Comparison of ENCODE assay signal across 9 cellular contexts in the genomic region with DNA sequence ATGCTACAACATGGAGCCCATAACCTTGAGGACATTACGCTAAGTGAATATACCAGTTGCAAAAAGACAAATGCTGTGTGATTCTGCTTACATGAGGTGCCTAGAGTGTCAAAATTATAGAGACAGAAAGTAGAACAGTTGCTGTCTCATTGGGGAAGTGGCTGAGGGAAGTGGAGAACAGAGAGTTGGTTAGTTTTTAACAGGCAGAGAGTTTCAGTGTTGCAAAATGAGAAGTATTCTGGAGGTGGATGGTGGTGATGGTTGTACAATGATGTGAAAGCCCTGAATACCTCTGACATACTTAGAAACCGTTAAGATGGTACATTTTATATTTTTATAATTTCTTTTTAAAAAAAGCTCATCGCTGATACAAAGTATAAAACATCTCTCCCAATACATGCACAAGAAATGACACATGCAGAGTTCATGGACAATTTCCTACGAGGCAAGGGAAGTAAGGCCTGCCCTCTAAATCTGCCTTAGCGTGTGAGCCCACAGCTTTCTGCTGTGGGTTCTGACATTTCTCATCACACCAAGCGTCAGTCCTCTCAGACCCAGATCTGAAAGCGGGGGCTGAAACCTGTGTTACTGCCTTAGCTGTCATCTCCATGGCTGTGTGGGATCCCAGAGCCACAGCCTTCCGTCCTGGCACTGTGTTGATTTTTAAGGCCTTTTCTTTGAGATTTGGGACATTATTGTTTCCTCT.
DNase-seq lines count a peak whose midpoint lies in the region; ATAC-seq and TF ChIP-seq lines count a peak whose summit lies in the region.
"Had no signal": no experiment of that assay in that cellular context is flagged by ENCODE, and none has a peak within 500 bp of the region (broad histone marks: within the 10 kb centered on the region; RNA-seq: fewer than 3 reads in every experiment).

No MANE protein-coding gene starts in this region.

- H3K36me3 Mint-ChIP-seq in activated CD8-positive, alpha-beta memory T cell treated with anti-CD3 and anti-CD28 coated beads, Interleukin-2, amount 10 ng/mL, durations not matched to agents 7 days and 5 days: peaks cover 11% of the 10 kb centered on the region

- peaks cover 10% of the 10 kb centered on the region for H3K9me3 Mint-ChIP-seq in activated CD8-positive, alpha-beta memory T cell treated with anti-CD3 and anti-CD28 coated beads, Interleukin-2, amount 10 ng/mL, durations not matched to agents 7 days and 5 days (ENCODE audit: low read depth)

- H3K27ac Mint-ChIP-seq in activated CD8-positive, alpha-beta memory T cell treated with anti-CD3 and anti-CD28 coated beads, Interleukin-2, amount 10 ng/mL, durations not matched to agents 7 days and 5 days: peak overlapping the region; percentile 73

- no peaks in the 10 kb centered on the region for H3K27me3 ChIP-seq in HL-60 (ENCODE audit: insufficient read depth, poor library complexity, severe bottlenecking)

- H3K4me3 Mint-ChIP-seq in activated CD8-positive, alpha-beta memory T cell treated with anti-CD3 and anti-CD28 coated beads, Interleukin-2, amount 10 ng/mL, durations not matched to agents 7 days and 5 days: no peak overlapping the region

- H3K4me1 Mint-ChIP-seq in activated CD8-positive, alpha-beta memory T cell treated with anti-CD3 and anti-CD28 coated beads, Interleukin-2, amount 10 ng/mL, durations not matched to agents 7 days and 5 days: peaks cover 29% of the 10 kb centered on the region

- TF ChIP-seq CTCF in HL-60 (IDR thresholded peaks at IDR 0.05; ENCODE audit: insufficient read depth, low read length): no peak

- no peak overlapping the region for H3K4me3 ChIP-seq in HL-60 (replicated peaks; ENCODE audit: insufficient read depth, low read length)
- H3K4me3 ChIP-seq: smooth muscle cell had no signal

- peaks cover 7% of the 10 kb centered on the region for H3K27me3 Mint-ChIP-seq in activated CD8-positive, alpha-beta memory T cell treated with anti-CD3 and anti-CD28 coated beads, Interleukin-2, amount 10 ng/mL, durations not matched to agents 7 days and 5 days

- peak; percentile 68 for ATAC-seq in activated CD8-positive, alpha-beta memory T cell treated with anti-CD3 and anti-CD28 coated beads, Interleukin-2, amount 10 ng/mL, durations not matched to agents 7 days and 5 days
- peak; percentile 89 for ATAC-seq in GM21825 (IDR thresholded peaks at IDR 0.05; ENCODE audit: unreplicated experiment)

- DNase-seq in activated CD8-positive, alpha-beta memory T cell treated with anti-CD3 and anti-CD28 coated beads, Interleukin-2, amount 10 ng/mL, durations not matched to agents 7 days and 5 days: peak; percentile 57
- DNase-seq in activated CD8-positive, alpha-beta memory T cell treated with anti-CD3 and anti-CD28 coated beads for 24 hours: no peak
- DNase-seq in HL-60 (ENCODE audit: low read depth in 1 of 2, low spot score in 1 of 2) (peak; percentile 47 to 59), NCI-H1048 (lab: John Stamatoyannopoulos, UW) (no peak), NCI-H187 (lab: John Stamatoyannopoulos, UW) (no peak), NCI-H2227 treated with DMSO at 0.1 percent for 48 hours (lab: John Stamatoyannopoulos, UW) (no peak)
- DNase-seq in stimulated activated CD4-positive, alpha-beta T cell treated with anti-CD3 and anti-CD28 coated beads, TNF-alpha, amount 100 ng/mL, for 24 hours (ENCODE audit: low read depth in 3 of 3): peak in 2 of 3 experiments; percentile 10 to 15

- CTCF ChIA-PET in activated CD8-positive, alpha-beta memory T cell treated with anti-CD3 and anti-CD28 coated beads, Interleukin-2, amount 10 ng/mL, durations not matched to agents 7 days and 5 days (lab: Charles Lee): no interaction called here

- no peak overlapping the region for H3K27ac ChIP-seq in HL-60 (replicated peaks)

Comparison
In these comparisons a context has a peak if more than half of its experiments do, and no peak if none do; other contexts are left out.
1. DNase-seq: peak in activated CD8-positive, alpha-beta memory T cell treated with anti-CD3 and anti-CD28 coated beads, Interleukin-2, amount 10 ng/mL, durations not matched to agents 7 days and 5 days (single experiment), HL-60 (2 of 2) and stimulated activated CD4-positive, alpha-beta T cell treated with anti-CD3 and anti-CD28 coated beads, TNF-alpha, amount 100 ng/mL, for 24 hours (2 of 3); none in activated CD8-positive, alpha-beta memory T cell treated with anti-CD3 and anti-CD28 coated beads for 24 hours (single experiment), NCI-H1048 (single experiment), NCI-H187 (0 of 2) and NCI-H2227 treated with DMSO at 0.1 percent for 48 hours (single experiment).